16 cellular contexts compared by ENCODE assay signal in genomic region chr3:189629803-189630455, GRCh38. TPM values are rescaled to one million over a fixed set of nuclear protein-coding genes. Genes with fewer than 3 reads are reported as not detected.
DNase-seq lines count a peak whose midpoint lies in the region; ATAC-seq and TF ChIP-seq lines count a peak whose summit lies in the region.
"Had no signal": no experiment of that assay in that cellular context is flagged by ENCODE, and none has a peak within 500 bp of the region (broad histone marks: within the 10 kb centered on the region; RNA-seq: fewer than 3 reads in every experiment).

No MANE protein-coding gene starts in this region.

- ATAC-seq in CD8-positive, alpha-beta T cell, result no peak
- ATAC-seq: activated CD4-positive, CD25-positive, alpha-beta regulatory T cell treated with anti-CD3 and anti-CD28 coated beads, Interleukin-2, amount 50 U/mL, for 24 hours had no signal

- H3F3A ChIP-seq in smooth muscle cell (ENCODE audit: low read depth), result no peaks in the 10 kb centered on the region

- no peak overlapping the region for H3K27ac Mint-ChIP-seq in CD8-positive, alpha-beta T cell

- no peaks in the 10 kb centered on the region for H4K20me1 ChIP-seq in osteoblast (ENCODE audit: insufficient read depth, low read length)
- H4K20me1 ChIP-seq in smooth muscle cell (ENCODE audit: low read depth), result no peaks in the 10 kb centered on the region

- H3K36me3 ChIP-seq in CD8-positive, alpha-beta T cell (ENCODE audit: insufficient read depth, low read length), result no peaks in the 10 kb centered on the region
- H3K36me3 ChIP-seq in osteoblast (ENCODE audit: insufficient read depth, low read length) (no peaks in the 10 kb centered on the region), smooth muscle cell (ENCODE audit: low read depth) (no peaks in the 10 kb centered on the region)

- no peaks in the 10 kb centered on the region for H3K27me3 ChIP-seq in CD8-positive, alpha-beta T cell (ENCODE audit: insufficient read depth, low read length)
- no peaks in the 10 kb centered on the region for H3K27me3 ChIP-seq in osteoblast (ENCODE audit: insufficient read depth, low read length)
- H3K27me3 ChIP-seq in smooth muscle cell (ENCODE audit: low read depth), result no peaks in the 10 kb centered on the region

- CTCF ChIA-PET in CD8-positive, alpha-beta T cell (lab: Charles Lee), result interaction anchor here (1.5 kb wide), 1 partner anchor 359 kb away, joined by 3 read pairs; no protein-coding TSS in a partner anchor

- H3K36me3 Mint-ChIP-seq in CD8-positive, alpha-beta T cell, result no peaks in the 10 kb centered on the region

- H2AFZ ChIP-seq in osteoblast (ENCODE audit: low read length) (peak overlapping the region; percentile 53), smooth muscle cell (ENCODE audit: low read depth) (no peak overlapping the region)

- H3K9me3 ChIP-seq in CD8-positive, alpha-beta T cell (ENCODE audit: low read length), result no peaks in the 10 kb centered on the region
- no peaks in the 10 kb centered on the region for H3K9me3 ChIP-seq in osteoblast (ENCODE audit: low read depth, low read length)
- H3K9me3 ChIP-seq in smooth muscle cell (replicated peaks; ENCODE audit: low read depth), result no peaks in the 10 kb centered on the region

- no peak overlapping the region for H3K4me3 ChIP-seq in CD8-positive, alpha-beta T cell (ENCODE audit: low read depth, low read length)
- H3K4me3 ChIP-seq in choroid plexus epithelial cell (ENCODE audit: low read depth, low read length) (no peak overlapping the region), osteoblast (ENCODE audit: insufficient read depth, low read length) (peak overlapping the region; percentile 3), smooth muscle cell (no peak overlapping the region)

- H3K27ac ChIP-seq in CD8-positive, alpha-beta T cell (ENCODE audit: low read depth, low read length), result no peak overlapping the region
- peak overlapping the region; percentile 69 for H3K27ac ChIP-seq in osteoblast (ENCODE audit: low read depth, low read length)
- no peak overlapping the region for H3K27ac ChIP-seq in substantia nigra (ENCODE audit: low read depth, low read length, poor library complexity, severe bottlenecking)
- no peak overlapping the region for H3K27ac ChIP-seq in smooth muscle cell (ENCODE audit: low read depth)

- WGBS in smooth muscle cell (ENCODE audit: low lambda C conversion rate), result 85% methylated on average over 3 of the region's 3 CpGs

- peaks cover 24% of the 10 kb centered on the region for H3K4me1 Mint-ChIP-seq in CD8-positive, alpha-beta T cell (ENCODE audit: low read depth)

- H3K79me2 ChIP-seq in osteoblast (ENCODE audit: insufficient read depth, low read length) (no peaks in the 10 kb centered on the region), smooth muscle cell (ENCODE audit: low read depth) (no peaks in the 10 kb centered on the region)

- intact Hi-C loops in CD8-positive, alpha-beta T cell (cut with DNase I, micrococcal nuclease), result no loop called here

- TF ChIP-seq CTCF in CD8-positive, alpha-beta T cell (IDR thresholded peaks at IDR 0.05), result no peak
- TF ChIP-seq CTCF in choroid plexus epithelial cell (conservative IDR thresholded peaks at IDR 0.05; ENCODE audit: low read depth, low read length) (no peak), osteoblast (IDR thresholded peaks at IDR 0.05; ENCODE audit: extremely low read depth, low read depth, low read length) (no peak), GM10266 (IDR thresholded peaks at IDR 0.05; ENCODE audit: control insufficient read depth, insufficient read depth, low read depth, missing control alignments) (no peak), smooth muscle cell (IDR thresholded peaks at IDR 0.05; ENCODE audit: borderline replicate concordance, insufficient read depth, poor library complexity, severe bottlenecking) (no peak)

- H3K4me2 ChIP-seq in osteoblast (ENCODE audit: insufficient read depth, low read length) (peak overlapping the region; percentile 85), smooth muscle cell (no peak overlapping the region)

- H3K9me3 Mint-ChIP-seq in CD8-positive, alpha-beta T cell, result no peaks in the 10 kb centered on the region

- POLR2A ChIA-PET in CD8-positive, alpha-beta T cell (lab: Charles Lee), result no interaction called here

- H3K27me3 Mint-ChIP-seq in CD8-positive, alpha-beta T cell (ENCODE audit: low read depth), result no peaks in the 10 kb centered on the region

- H3K4me3 Mint-ChIP-seq in CD8-positive, alpha-beta T cell, result peak overlapping the region; percentile 8

- no peak for DNase-seq in CD8-positive, alpha-beta T cell
- DNase-seq in MV-4-11 (lab: John Stamatoyannopoulos, UW) (peak; percentile 56), choroid plexus epithelial cell (ENCODE audit: low read depth) (peak; percentile 64), osteoblast (ENCODE audit: insufficient read length, low spot score, missing footprints) (no peak), GM10266 (ENCODE audit: extremely low spot score) (no peak), substantia nigra (lab: John Stamatoyannopoulos, UW) (no peak), retina (no peak), smooth muscle cell (lab: John Stamatoyannopoulos, UW; ENCODE audit: unreplicated experiment) (no peak)
- DNase-seq: activated gamma-delta T cell treated with Interleukin-2 at 50 U/mL for 16 hours, dermis blood vessel endothelial cell, head of caudate nucleus, midbrain, NCI-H187, RPMI8226 had no signal

- H3K4me1 ChIP-seq in CD8-positive, alpha-beta T cell (ENCODE audit: insufficient read depth, low read length), result no peaks in the 10 kb centered on the region
- H3K4me1 ChIP-seq in osteoblast (ENCODE audit: insufficient read depth, low read length) (peaks cover 13% of the 10 kb centered on the region), smooth muscle cell (ENCODE audit: low read depth) (no peaks in the 10 kb centered on the region)

- no peak overlapping the region for H3K9ac ChIP-seq in smooth muscle cell (ENCODE audit: low read depth)

RNA-seq across cellular contexts. Expression of gene TP63, which starts 1.3 kb away (rescaled TPM):
- not detected for total RNA-seq in CD8-positive, alpha-beta T cell
- total RNA-seq in osteoblast (1.8 and 2.4 TPM in 2 replicates), smooth muscle cell (25.1 and 27.1 TPM in 2 replicates)
- polyA plus RNA-seq in smooth muscle cell, result 1.9 and 11.1 TPM in 2 replicates
- total RNA-seq: dermis blood vessel endothelial cell, HT-29 had no signal

Comparison
In these comparisons a context has a peak if more than half of its experiments do, and no peak if none do; other contexts are left out.
1. DNase-seq: peak in MV-4-11 (single experiment) and choroid plexus epithelial cell (single experiment); none in CD8-positive, alpha-beta T cell (0 of 7), osteoblast (single experiment), GM10266 (single experiment), substantia nigra (0 of 49), retina (single experiment) and smooth muscle cell (single experiment).